Comparison of ENCODE assay signal across 12 cellular contexts in the genomic region with DNA sequence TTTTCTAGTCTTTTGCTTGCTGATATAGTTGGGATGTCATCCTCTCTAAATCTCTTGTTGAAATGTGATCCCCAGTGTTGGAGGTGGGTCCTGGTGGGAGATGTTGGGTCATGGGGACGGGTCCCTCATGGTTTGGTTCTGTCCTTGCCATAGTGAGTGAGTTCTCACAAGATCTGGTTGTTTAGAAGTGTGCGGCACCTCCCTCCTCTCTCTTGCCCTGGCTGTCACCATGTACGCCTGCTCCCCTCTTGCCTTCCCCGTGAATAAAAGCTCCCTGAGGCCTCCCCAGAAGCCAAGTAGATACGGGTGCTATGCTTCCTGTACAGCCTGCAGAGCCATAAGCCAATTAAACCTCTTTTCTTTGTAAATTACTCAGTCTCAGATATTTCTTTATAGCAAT. TPM values are rescaled to one million over a fixed set of nuclear protein-coding genes. Genes with fewer than 3 reads are reported as not detected.
DNase-seq lines count a peak whose midpoint lies in the region; ATAC-seq, FAIRE-seq and TF ChIP-seq lines count a peak whose summit lies in the region.
"Had no signal": no experiment of that assay in that cellular context is flagged by ENCODE, and none has a peak within 500 bp of the region (broad histone marks: within the 10 kb centered on the region; RNA-seq: fewer than 3 reads in every experiment).

No MANE protein-coding gene starts in this region.

- H3K4me3 ChIP-seq in kidney (ENCODE audit: low read length in 2 of 2) (no peak overlapping the region), stomach smooth muscle (ENCODE audit: low read length in 2 of 2) (no peak overlapping the region)

- H3K4me1 ChIP-seq in kidney (ENCODE audit: control insufficient read depth in 1 of 2, insufficient read depth in 1 of 2, low read depth in 1 of 2, low read length in 2 of 2): peaks cover 0 to 19% of the 10 kb centered on the region in 2 donors
- peaks cover 74% of the 10 kb centered on the region for H3K4me1 ChIP-seq in stomach smooth muscle (ENCODE audit: control insufficient read depth, insufficient read depth, low read length)

- no peak for TF ChIP-seq CTCF in kidney (IDR thresholded peaks at IDR 0.05; ENCODE audit: borderline replicate concordance, extremely low read depth, insufficient read depth)

- no peak for TF ChIP-seq POLR2A in erythroblast (IDR thresholded peaks at IDR 0.05; ENCODE audit: low read length)

- H3K27ac ChIP-seq in kidney (ENCODE audit: low read depth in 2 of 2, low read length in 2 of 2) (peak overlapping the region; percentile 47 to 84), stomach smooth muscle (ENCODE audit: low read length) (peak overlapping the region; percentile 99)

- no peaks in the 10 kb centered on the region for H3K9me3 Mint-ChIP-seq in activated T-cell treated with anti-CD3 and anti-CD28 coated beads, Interleukin-2, amount 50 U/mL, for 4 hours
- no peaks in the 10 kb centered on the region for H3K9me3 Mint-ChIP-seq in activated T-helper 17 cell treated with anti-CD3 and anti-CD28 coated beads, Interleukin-2, amount 50 U/mL, for 72 hours

- in situ Hi-C loops in KBM-7 (cut with MboI; ENCODE audit: low pct_unique_long_range_greater_than_20kb, low sequenced_read_pairs): no loop called here

- ATAC-seq in activated T-cell treated with anti-CD3 and anti-CD28 coated beads, Interleukin-2, amount 50 U/mL, for 4 hours: no peak
- no peak for ATAC-seq in activated T-helper 17 cell treated with anti-CD3 and anti-CD28 coated beads, Interleukin-2, amount 50 U/mL, for 72 hours (replicated peaks)

- DNase-seq in activated T-cell treated with anti-CD3 and anti-CD28 coated beads, Interleukin-2, amount 50 U/mL, for 4 hours: no peak
- DNase-seq in activated T-cell treated with anti-CD3 and anti-CD28 coated beads, Interleukin-2, amount 50 U/mL, for 1 hour: no peak
- DNase-seq in kidney: no peak
- no peak for DNase-seq in erythroblast (lab: John Stamatoyannopoulos, UW)
- DNase-seq in KBM-7: no peak
- DNase-seq in DMS153 treated with DMSO at 0.1 percent for 48 hours (lab: John Stamatoyannopoulos, UW; ENCODE audit: unreplicated experiment): no peak
- DNase-seq: amniotic stem cell, NCI-H2081 treated with DMSO at 0.1 percent for 48 hours, OCI-M1 had no signal

- no peaks in the 10 kb centered on the region for H3K9me3 ChIP-seq in kidney (ENCODE audit: control insufficient read depth in 1 of 2, low read length in 2 of 2)
- no peaks in the 10 kb centered on the region for H3K9me3 ChIP-seq in stomach smooth muscle (ENCODE audit: control insufficient read depth in 2 of 2, low read length in 2 of 2)

- no peak for FAIRE-seq in kidney (lab: Jason Lieb, UNC)
- FAIRE-seq: GM18507 had no signal

- H3K36me3 Mint-ChIP-seq in activated T-cell treated with anti-CD3 and anti-CD28 coated beads, Interleukin-2, amount 50 U/mL, for 4 hours (ENCODE audit: insufficient read depth): peaks cover 50% of the 10 kb centered on the region
- peaks cover 99% of the 10 kb centered on the region for H3K36me3 Mint-ChIP-seq in activated T-helper 17 cell treated with anti-CD3 and anti-CD28 coated beads, Interleukin-2, amount 50 U/mL, for 72 hours (ENCODE audit: low read depth)

- H3K36me3 ChIP-seq in kidney (ENCODE audit: control insufficient read depth in 1 of 2, insufficient read depth in 2 of 2, low read length in 2 of 2) (peaks cover 3 to 13% of the 10 kb centered on the region in 2 donors), stomach smooth muscle (ENCODE audit: control insufficient read depth in 2 of 2, insufficient read depth in 2 of 2, low read length in 2 of 2) (peaks cover 3 to 4% of the 10 kb centered on the region in 2 donors)

- H3K27me3 Mint-ChIP-seq in activated T-cell treated with anti-CD3 and anti-CD28 coated beads, Interleukin-2, amount 50 U/mL, for 4 hours (ENCODE audit: low read depth): no peaks in the 10 kb centered on the region
- H3K27me3 Mint-ChIP-seq in activated T-helper 17 cell treated with anti-CD3 and anti-CD28 coated beads, Interleukin-2, amount 50 U/mL, for 72 hours: no peaks in the 10 kb centered on the region

- H3K27ac Mint-ChIP-seq in activated T-helper 17 cell treated with anti-CD3 and anti-CD28 coated beads, Interleukin-2, amount 50 U/mL, for 72 hours: peak overlapping the region; percentile 74

- H3K27me3 ChIP-seq in stomach smooth muscle (ENCODE audit: control insufficient read depth in 1 of 2, insufficient read depth in 2 of 2, low read length in 2 of 2): no peaks in the 10 kb centered on the region

- H3K4me1 Mint-ChIP-seq in activated T-cell treated with anti-CD3 and anti-CD28 coated beads, Interleukin-2, amount 50 U/mL, for 4 hours (ENCODE audit: low read depth): peaks cover 79% of the 10 kb centered on the region
- peaks cover 47% of the 10 kb centered on the region for H3K4me1 Mint-ChIP-seq in activated T-helper 17 cell treated with anti-CD3 and anti-CD28 coated beads, Interleukin-2, amount 50 U/mL, for 72 hours

- intact Hi-C loops in kidney (cut with DNase I): loop anchor here (10.0 kb wide), 1 partner anchor 84 kb away; no protein-coding TSS in a partner anchor

- peak overlapping the region; percentile 32 for H3K4me3 Mint-ChIP-seq in activated T-cell treated with anti-CD3 and anti-CD28 coated beads, Interleukin-2, amount 50 U/mL, for 4 hours
- peak overlapping the region; percentile 98 for H3K4me3 Mint-ChIP-seq in activated T-helper 17 cell treated with anti-CD3 and anti-CD28 coated beads, Interleukin-2, amount 50 U/mL, for 72 hours

- H3K9ac ChIP-seq in kidney (ENCODE audit: low read length in 2 of 2) (no peak overlapping the region), stomach smooth muscle (ENCODE audit: low read length in 2 of 2) (peak overlapping the region in 1 of 2 donors; percentile 82)

RNA-seq across cellular contexts. Expression of gene IL4R, which starts 15.2 kb away (rescaled TPM):
- total RNA-seq in activated T-cell treated with anti-CD3 and anti-CD28 coated beads, Interleukin-2, amount 50 U/mL, for 4 hours: 100 to 1,000 TPM; 110 to 143 (median 140) TPM
- total RNA-seq in activated T-helper 17 cell treated with anti-CD3 and anti-CD28 coated beads, Interleukin-2, amount 50 U/mL, for 72 hours: 100 to 1,000 TPM; 163 to 216 TPM
- 115 TPM for total RNA-seq in kidney
- 13.8 TPM for polyA plus RNA-seq in kidney (ENCODE audit: insufficient read depth, low read depth, low replicate concordance)
